33 cellular contexts compared by ENCODE assay signal in the genomic region with DNA sequence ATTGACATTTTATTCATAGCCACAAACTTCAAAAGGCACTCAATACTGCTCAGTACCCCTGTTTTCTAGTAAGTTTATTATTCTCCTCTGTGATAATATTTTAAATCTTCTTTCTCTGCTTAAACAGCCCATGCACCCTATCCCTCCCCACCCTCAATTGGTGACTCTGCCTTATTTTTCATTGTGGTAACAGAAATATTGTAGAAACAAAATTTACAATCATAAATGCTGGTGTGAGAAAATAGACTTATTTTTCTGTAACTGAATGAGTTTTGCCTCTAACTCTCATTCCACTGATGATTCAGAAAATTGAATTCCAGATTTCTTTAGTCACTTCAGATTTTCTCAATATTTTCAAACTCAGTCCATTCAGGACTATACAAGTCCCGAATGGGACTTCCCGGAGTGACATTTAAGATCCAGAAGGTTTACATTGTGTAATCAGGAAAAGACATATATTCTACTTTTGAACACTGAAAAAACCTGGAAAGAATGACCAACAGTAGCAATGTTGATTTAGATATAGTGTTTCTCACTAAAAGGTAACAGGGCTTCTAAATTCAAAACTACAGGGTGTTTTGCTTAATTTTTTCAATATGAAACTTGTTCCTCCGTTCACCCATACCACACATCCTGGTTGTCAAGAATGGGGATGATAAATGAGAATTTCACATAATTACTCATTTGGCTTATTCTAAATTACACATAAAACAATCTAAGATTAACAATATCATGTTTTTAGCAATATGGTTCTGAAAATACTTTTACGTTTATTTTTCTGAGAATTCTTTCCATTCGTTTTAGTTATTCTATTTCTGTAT. TPM values are rescaled to one million over a fixed set of nuclear protein-coding genes. Genes with fewer than 3 reads are reported as not detected.
A peak's percentile ranks its signal among the peaks of the same experiment; 100 is the strongest.
DNase-seq lines count a peak whose midpoint lies in the region; ATAC-seq, FAIRE-seq and TF ChIP-seq lines count a peak whose summit lies in the region.
"Had no signal": no experiment of that assay in that cellular context is flagged by ENCODE, and none has a peak within 500 bp of the region (broad histone marks: within the 10 kb centered on the region; RNA-seq: fewer than 3 reads in every experiment).

No MANE protein-coding gene starts in this region.

- peak; percentile 78 for ATAC-seq in activated CD4-positive, alpha-beta T cell treated with anti-CD3 and anti-CD28 coated beads for 36 hours
- ATAC-seq in GM21529 (IDR thresholded peaks at IDR 0.05; ENCODE audit: unreplicated experiment) = no peak
- ATAC-seq: heart left ventricle; left ventricle myocardium superior; right cardiac atrium; stimulated activated naive CD8-positive, alpha-beta T cell treated with anti-CD3 and anti-CD28 coated beads, Interleukin-15, amount 100 ng/mL, for 72 hours had no signal

- peaks cover 2% of the 10 kb centered on the region for H3K9me3 Mint-ChIP-seq in activated CD4-positive, alpha-beta T cell treated with anti-CD3 and anti-CD28 coated beads for 36 hours (ENCODE audit: low read depth)
- H3K9me3 Mint-ChIP-seq in activated CD4-positive, alpha-beta T cell treated with anti-CD3 and anti-CD28 coated beads, Interleukin-2, amount 10 ng/mL, durations not matched to agents 24 days and 14 days = no peaks in the 10 kb centered on the region
- H3K9me3 Mint-ChIP-seq: activated naive CD4-positive, alpha-beta T cell treated with anti-CD3 and anti-CD28 coated beads, Interleukin-2, amount 50 U/mL, for 24 hours had no signal

- peaks cover 8% of the 10 kb centered on the region for H3K4me1 Mint-ChIP-seq in activated CD4-positive, alpha-beta T cell treated with anti-CD3 and anti-CD28 coated beads for 36 hours
- H3K4me1 Mint-ChIP-seq in activated CD4-positive, alpha-beta T cell treated with anti-CD3 and anti-CD28 coated beads, Interleukin-2, amount 10 ng/mL, durations not matched to agents 24 days and 14 days = no peaks in the 10 kb centered on the region
- H3K4me1 Mint-ChIP-seq: activated naive CD4-positive, alpha-beta T cell treated with anti-CD3 and anti-CD28 coated beads, Interleukin-2, amount 50 U/mL, for 24 hours; stimulated activated naive CD8-positive, alpha-beta T cell treated with anti-CD3 and anti-CD28 coated beads, Interleukin-15, amount 100 ng/mL, for 72 hours had no signal

- H2BK12ac ChIP-seq in mesenchymal stem cell (ENCODE audit: low read length in 2 of 2) = no peak overlapping the region

- intact Hi-C loops in activated CD4-positive, alpha-beta T cell treated with anti-CD3 and anti-CD28 coated beads for 36 hours (cut with DNase I, micrococcal nuclease) = loop anchor here (1.0 to 5.0 kb wide), 2 partner anchors 46 to 90 kb away; no protein-coding TSS in a partner anchor
- intact Hi-C loops in activated CD4-positive, alpha-beta T cell treated with anti-CD3 and anti-CD28 coated beads, Interleukin-2, amount 10 ng/mL, durations not matched to agents 24 days and 14 days (cut with micrococcal nuclease) = loop anchor here (1.0 kb wide), 1 partner anchor 46 kb away; no protein-coding TSS in a partner anchor

- WGBS in mesenchymal stem cell = 100% methylated on average over 1 of the region's 5 CpGs

- CTCF ChIA-PET in activated CD4-positive, alpha-beta T cell treated with anti-CD3 and anti-CD28 coated beads for 36 hours (lab: Charles Lee) = no interaction called here

- no peak overlapping the region for H3K4me3 Mint-ChIP-seq in activated CD4-positive, alpha-beta T cell treated with anti-CD3 and anti-CD28 coated beads for 36 hours
- H3K4me3 Mint-ChIP-seq in activated CD4-positive, alpha-beta T cell treated with anti-CD3 and anti-CD28 coated beads, Interleukin-2, amount 10 ng/mL, durations not matched to agents 24 days and 14 days = no peak overlapping the region
- H3K4me3 Mint-ChIP-seq: activated naive CD4-positive, alpha-beta T cell treated with anti-CD3 and anti-CD28 coated beads, Interleukin-2, amount 50 U/mL, for 24 hours; CD4-positive, alpha-beta T cell; H9; mesothelial cell of epicardium; stimulated activated naive CD8-positive, alpha-beta T cell treated with anti-CD3 and anti-CD28 coated beads, Interleukin-15, amount 100 ng/mL, for 72 hours; T-helper 2 cell treated with Interferon-gamma antibody and Interleukin-4, amounts not matched to agents 5 μg/mL and 100 μg/mL, for 36 hours had no signal

- peaks cover 2% of the 10 kb centered on the region for H3K27me3 Mint-ChIP-seq in activated CD4-positive, alpha-beta T cell treated with anti-CD3 and anti-CD28 coated beads for 36 hours
- H3K27me3 Mint-ChIP-seq in activated CD4-positive, alpha-beta T cell treated with anti-CD3 and anti-CD28 coated beads, Interleukin-2, amount 10 ng/mL, durations not matched to agents 24 days and 14 days = peaks cover 5% of the 10 kb centered on the region
- H3K27me3 Mint-ChIP-seq: stimulated activated naive CD8-positive, alpha-beta T cell treated with anti-CD3 and anti-CD28 coated beads, Interleukin-15, amount 100 ng/mL, for 72 hours had no signal

- no peak overlapping the region for H3K4me2 ChIP-seq in mesenchymal stem cell (ENCODE audit: low read length, poor library complexity, severe bottlenecking)

- FAIRE-seq in bronchial epithelial cell (lab: Jason Lieb, UNC) = no peak
- FAIRE-seq: A204.1, D721Med, GM18507, keratinocyte had no signal

- H2AFZ ChIP-seq in mesenchymal stem cell (ENCODE audit: low read depth, low read length) = no peak overlapping the region

- no peak overlapping the region for H2BK5ac ChIP-seq in mesenchymal stem cell (ENCODE audit: low read depth, low read length, poor library complexity, severe bottlenecking)

- H3K36me3 ChIP-seq in bronchial epithelial cell (ENCODE audit: control insufficient read depth, insufficient read depth, low read length) (no peaks in the 10 kb centered on the region), mesenchymal stem cell (ENCODE audit: control insufficient read depth in 1 of 2, insufficient read depth in 2 of 2, low read depth in 1 of 2, low read length in 2 of 2) (no peaks in the 10 kb centered on the region)
- H3K36me3 ChIP-seq: colonic mucosa, heart left ventricle, Peyer's patch, spleen, vagina had no signal

- H2BK15ac ChIP-seq in mesenchymal stem cell (ENCODE audit: low read depth, poor library complexity, severe bottlenecking) = no peak overlapping the region

- H3K27me3 ChIP-seq in bronchial epithelial cell (ENCODE audit: control insufficient read depth, insufficient read depth, low read length) (no peaks in the 10 kb centered on the region), mesenchymal stem cell (ENCODE audit: control insufficient read depth in 1 of 2, insufficient read depth in 1 of 2, low read length in 2 of 2) (no peaks in the 10 kb centered on the region)
- H3K27me3 ChIP-seq: colonic mucosa, heart left ventricle, Peyer's patch, spleen, vagina had no signal

- no peak overlapping the region for H2BK120ac ChIP-seq in mesenchymal stem cell (ENCODE audit: low read depth, low read length)

- peak overlapping the region; percentile 5 for H3K9ac ChIP-seq in mesenchymal stem cell (ENCODE audit: low read length)

- H3K4me1 ChIP-seq in mesenchymal stem cell (ENCODE audit: control insufficient read depth, insufficient read depth, low read depth, low read length) = no peaks in the 10 kb centered on the region
- H3K4me1 ChIP-seq: colonic mucosa, Peyer's patch, spleen had no signal

- TF ChIP-seq CTCF in bronchial epithelial cell (IDR thresholded peaks at IDR 0.05; ENCODE audit: insufficient read depth, low read length, severe bottlenecking) = no peak

- no peak overlapping the region for H3K27ac Mint-ChIP-seq in activated CD4-positive, alpha-beta T cell treated with anti-CD3 and anti-CD28 coated beads for 36 hours
- H3K27ac Mint-ChIP-seq in activated CD4-positive, alpha-beta T cell treated with anti-CD3 and anti-CD28 coated beads, Interleukin-2, amount 10 ng/mL, durations not matched to agents 24 days and 14 days = no peak overlapping the region
- H3K27ac Mint-ChIP-seq: activated naive CD4-positive, alpha-beta T cell treated with anti-CD3 and anti-CD28 coated beads, Interleukin-2, amount 50 U/mL, for 24 hours; CD4-positive, alpha-beta T cell; H9; mesothelial cell of epicardium; stimulated activated naive CD8-positive, alpha-beta T cell treated with anti-CD3 and anti-CD28 coated beads, Interleukin-15, amount 100 ng/mL, for 72 hours; T-helper 2 cell treated with Interferon-gamma antibody and Interleukin-4, amounts not matched to agents 5 μg/mL and 100 μg/mL, for 36 hours had no signal

- H3K4me3 ChIP-seq in bronchial epithelial cell (ENCODE audit: low read depth, low read length) (no peak overlapping the region), mesenchymal stem cell (ENCODE audit: insufficient read depth in 1 of 2, low read depth in 1 of 2, low read length in 2 of 2) (no peak overlapping the region)
- H3K4me3 ChIP-seq: colonic mucosa, heart left ventricle, Peyer's patch, spleen, vagina had no signal

- no peak overlapping the region for H4K91ac ChIP-seq in mesenchymal stem cell (ENCODE audit: low read length)

- H3K4ac ChIP-seq in mesenchymal stem cell (ENCODE audit: low read depth in 1 of 2, low read length in 2 of 2) = no peak overlapping the region

- H3K18ac ChIP-seq in mesenchymal stem cell (ENCODE audit: low read depth in 1 of 2, low read length in 2 of 2) = no peak overlapping the region

- H3K9me3 ChIP-seq in mesenchymal stem cell (ENCODE audit: control insufficient read depth, low read length) = no peaks in the 10 kb centered on the region
- H3K9me3 ChIP-seq: colonic mucosa, vagina had no signal

- no peak overlapping the region for H3K27ac ChIP-seq in mesenchymal stem cell (ENCODE audit: low read length, poor library complexity, severe bottlenecking)
- H3K27ac ChIP-seq: colonic mucosa, heart left ventricle, Peyer's patch, spleen, vagina had no signal

- H4K8ac ChIP-seq in mesenchymal stem cell (ENCODE audit: low read length) = no peak overlapping the region

- no peak overlapping the region for H3K23ac ChIP-seq in mesenchymal stem cell (ENCODE audit: low read length in 2 of 2)

- H3K79me1 ChIP-seq in mesenchymal stem cell (replicated peaks; ENCODE audit: low read length, poor library complexity, severe bottlenecking) = no peaks in the 10 kb centered on the region

- DNase-seq in activated CD4-positive, alpha-beta T cell treated with anti-CD3 and anti-CD28 coated beads for 36 hours = no peak
- no peak for DNase-seq in activated CD4-positive, alpha-beta T cell treated with anti-CD3 and anti-CD28 coated beads, Interleukin-2, amount 10 ng/mL, durations not matched to agents 24 days and 14 days
- peak; percentile 27 for DNase-seq in GM03348 (ENCODE audit: low spot score)
- DNase-seq in bronchial epithelial cell (ENCODE audit: low read depth) = peak; percentile 50
- DNase-seq in mesenchymal stem cell = no peak
- DNase-seq in epidermal melanocyte (ENCODE audit: insufficient read length, low spot score) = no peak
- DNase-seq in NK-92 (lab: John Stamatoyannopoulos, UW; ENCODE audit: unreplicated experiment) = no peak
- DNase-seq: CD4-positive, alpha-beta T cell; colonic mucosa; DND-41; effector CD4-positive, alpha-beta T cell; foreskin melanocyte; H9; heart left ventricle; left ventricle myocardium superior; NCI-H146; NCI-H226; NCI-H774; Peyer's patch; right cardiac atrium; SHP77 treated with DMSO at 0.1 percent for 48 hours; spleen; stimulated activated CD4-positive, alpha-beta T cell treated with anti-CD3 and anti-CD28 coated beads, Interleukin-2, amount 100 ng/mL, for 24 hours; stimulated activated naive CD8-positive, alpha-beta T cell treated with anti-CD3 and anti-CD28 coated beads, Interleukin-15, amount 100 ng/mL, for 72 hours had no signal

- no peak overlapping the region for H3K14ac ChIP-seq in mesenchymal stem cell (ENCODE audit: low read length in 2 of 2)

- H2AK5ac ChIP-seq in mesenchymal stem cell (ENCODE audit: low read length, severe bottlenecking) = no peak overlapping the region

- H3K36me3 Mint-ChIP-seq in activated CD4-positive, alpha-beta T cell treated with anti-CD3 and anti-CD28 coated beads for 36 hours (ENCODE audit: low read depth) = peaks cover 1% of the 10 kb centered on the region
- no peaks in the 10 kb centered on the region for H3K36me3 Mint-ChIP-seq in activated CD4-positive, alpha-beta T cell treated with anti-CD3 and anti-CD28 coated beads, Interleukin-2, amount 10 ng/mL, durations not matched to agents 24 days and 14 days (ENCODE audit: low read depth)
- H3K36me3 Mint-ChIP-seq: activated naive CD4-positive, alpha-beta T cell treated with anti-CD3 and anti-CD28 coated beads, Interleukin-2, amount 50 U/mL, for 24 hours; mesothelial cell of epicardium had no signal

- POLR2A ChIA-PET in activated CD4-positive, alpha-beta T cell treated with anti-CD3 and anti-CD28 coated beads for 36 hours (lab: Charles Lee) = no interaction called here

RNA-seq across cellular contexts. Expression of a gene that starts 34.8 kb away (rescaled TPM):
- 1 to 10 TPM; 2.2 to 2.8 TPM for total RNA-seq in activated CD4-positive, alpha-beta T cell treated with anti-CD3 and anti-CD28 coated beads for 36 hours
- 0.70 and 0.90 TPM in 2 replicates for total RNA-seq in activated CD4-positive, alpha-beta T cell treated with anti-CD3 and anti-CD28 coated beads, Interleukin-2, amount 10 ng/mL, durations not matched to agents 24 days and 14 days
- total RNA-seq in bronchial epithelial cell = 18.7 and 26.9 TPM in 2 replicates
- polyA plus RNA-seq in mesenchymal stem cell (2013, experiment 1 of 2) = 9.2 TPM
- polyA plus RNA-seq in mesenchymal stem cell (2013, experiment 2 of 2) = 8.9 TPM

Comparison
In these comparisons a context has a peak if more than half of its experiments do, and no peak if none do; other contexts are left out.
1. DNase-seq: peak in GM03348 (single experiment) and bronchial epithelial cell (single experiment); none in activated CD4-positive, alpha-beta T cell treated with anti-CD3 and anti-CD28 coated beads for 36 hours (single experiment), activated CD4-positive, alpha-beta T cell treated with anti-CD3 and anti-CD28 coated beads, Interleukin-2, amount 10 ng/mL, durations not matched to agents 24 days and 14 days (single experiment), mesenchymal stem cell (single experiment), epidermal melanocyte (single experiment) and NK-92 (single experiment).